ENCODE assay signal across 8 cellular contexts in genomic region chr20:5949943-5950270, GRCh38. TPM values are rescaled to one million over a fixed set of nuclear protein-coding genes. Genes with fewer than 3 reads are reported as not detected.
DNase-seq lines count a peak whose midpoint lies in the region; ATAC-seq, FAIRE-seq and TF ChIP-seq lines count a peak whose summit lies in the region.

No MANE protein-coding gene starts in this region.

- H3K4me2 ChIP-seq in OCI-LY1 (ENCODE audit: low read length) = peak overlapping the region; percentile 97

- TF ChIP-seq CTCF in OCI-LY1 (IDR thresholded peaks at IDR 0.05; ENCODE audit: low read length) = no peak
- no peak for TF ChIP-seq CTCF in sigmoid colon (IDR thresholded peaks at IDR 0.05)

- H3K79me2 ChIP-seq in OCI-LY1 (ENCODE audit: insufficient read depth, low read length) = peaks cover 34% of the 10 kb centered on the region

- no peaks in the 10 kb centered on the region for H3K27me3 ChIP-seq in OCI-LY1 (ENCODE audit: insufficient read depth, low read length)
- no peaks in the 10 kb centered on the region for H3K27me3 ChIP-seq in esophagus (ENCODE audit: control insufficient read depth in 1 of 2, insufficient read depth in 2 of 2, low read length in 2 of 2)
- no peaks in the 10 kb centered on the region for H3K27me3 ChIP-seq in sigmoid colon

- FAIRE-seq in GM18507 (lab: Jason Lieb, UNC) = no peak

- H3K36me3 ChIP-seq in OCI-LY1 (ENCODE audit: insufficient read depth, low read length) (peaks cover 65% of the 10 kb centered on the region), esophagus (ENCODE audit: control insufficient read depth in 2 of 2, insufficient read depth in 2 of 2, low read length in 1 of 2) (peaks cover 5% of the 10 kb centered on the region in 2 donors), sigmoid colon (peaks cover 0 to 43% (median 11%) of the 10 kb centered on the region in 4 donors)

- intact Hi-C loops in sigmoid colon (cut with DNase I) = loop anchor here (5.0 kb wide), 1 partner anchor 423 kb away; no protein-coding TSS in a partner anchor

- no peaks in the 10 kb centered on the region for H4K20me1 ChIP-seq in OCI-LY1 (ENCODE audit: insufficient read depth, low read length)

- peak overlapping the region; percentile 81 for H3K9ac ChIP-seq in OCI-LY1 (ENCODE audit: low read length)

- DNase-seq in GM18507 (ENCODE audit: extremely low spot score, insufficient read length, low read depth) (peak; percentile 8), sigmoid colon (no peak), NOMO-1 (lab: John Stamatoyannopoulos, UW; ENCODE audit: unreplicated experiment in 2 of 2) (no peak), NCI-H510A treated with DMSO at 0.1 percent for 48 hours (lab: John Stamatoyannopoulos, UW) (no peak)

- no peaks in the 10 kb centered on the region for H3F3A ChIP-seq in OCI-LY1 (ENCODE audit: insufficient read depth, low read length)

- TF ChIP-seq POLR2A in sigmoid colon (IDR thresholded peaks at IDR 0.05) = no peak

- no peak overlapping the region for H3K27ac ChIP-seq in OCI-LY1 (ENCODE audit: low read depth, low read length, poor library complexity, severe bottlenecking)
- H3K27ac ChIP-seq in esophagus (ENCODE audit: low read depth in 2 of 2, low read length in 1 of 2) = peak overlapping the region; percentile 14 to 49
- H3K27ac ChIP-seq in sigmoid colon = peak overlapping the region; percentile 73 to 85 (median 80)

- peaks cover 30% of the 10 kb centered on the region for H3K4me1 ChIP-seq in OCI-LY1 (ENCODE audit: insufficient read depth, low read length, severe bottlenecking)
- no peaks in the 10 kb centered on the region for H3K4me1 ChIP-seq in esophagus (ENCODE audit: control insufficient read depth in 2 of 2, insufficient read depth in 2 of 2, low read length in 1 of 2)
- peaks cover 0 to 25% (median 20%) of the 10 kb centered on the region in 4 donors for H3K4me1 ChIP-seq in sigmoid colon

- TF ChIP-seq EP300 in sigmoid colon (IDR thresholded peaks at IDR 0.05) = no peak

- H3K9me2 ChIP-seq in OCI-LY1 (ENCODE audit: low read depth, low read length) = no peaks in the 10 kb centered on the region

- peak overlapping the region; percentile 93 for H3K4me3 ChIP-seq in OCI-LY1 (ENCODE audit: low read depth, low read length, poor library complexity, severe bottlenecking)
- peak overlapping the region; percentile 80 to 98 for H3K4me3 ChIP-seq in esophagus (ENCODE audit: low read depth in 1 of 2, low read length in 2 of 2)
- peak overlapping the region; percentile 49 to 77 (median 60) for H3K4me3 ChIP-seq in sigmoid colon

- H2AFZ ChIP-seq in OCI-LY1 (ENCODE audit: low read length) = no peak overlapping the region

- ATAC-seq in HG02588 (IDR thresholded peaks at IDR 0.05; ENCODE audit: unreplicated experiment) (no peak), HG02642 (IDR thresholded peaks at IDR 0.05; ENCODE audit: poor library complexity, unreplicated experiment) (no peak)

- WGBS in esophagus, 2 donors = 0 to 1% methylated on average over 11 of the region's 11 CpGs
- 0 to 1% methylated on average over 11 of the region's 11 CpGs for WGBS in sigmoid colon, 2 donors

- H3K9me3 ChIP-seq in OCI-LY1 (ENCODE audit: low read length) (no peaks in the 10 kb centered on the region), esophagus (ENCODE audit: control insufficient read depth in 2 of 2, insufficient read depth in 1 of 2, low read depth in 1 of 2, low read length in 1 of 2) (no peaks in the 10 kb centered on the region), sigmoid colon (no peaks in the 10 kb centered on the region)

RNA-seq across cellular contexts. Expression of gene TRMT6, which starts 0.4 kb away (rescaled TPM):
- polyA plus RNA-seq in esophagus (10 to 100 TPM in 1 of 2 donors, 1 to 10 TPM in 1; 6.6 to 10.7 TPM), sigmoid colon (10 to 100 TPM in 1 of 3 donors, 1 to 10 TPM in 2; 6.0 to 11.6 (median 7.8) TPM)
- 10 to 100 TPM in 1 of 4 donors, 1 to 10 TPM in 3; 6.1 to 12.7 (median 8.4) TPM for total RNA-seq in sigmoid colon

RNA-seq across cellular contexts. Expression of gene MCM8, which starts 0.5 kb away (rescaled TPM):
- polyA plus RNA-seq in esophagus = 1 to 10 TPM; 2.5 to 2.9 TPM
- total RNA-seq in sigmoid colon = 1 to 10 TPM; 4.6 to 8.0 (median 6.4) TPM
- 1 to 10 TPM; 1.8 to 5.6 (median 2.5) TPM for polyA plus RNA-seq in sigmoid colon

RNA-seq across cellular contexts. Expression of gene CHGB, which starts 38.6 kb away (rescaled TPM):
- under 1 TPM; 0.08 TPM for polyA plus RNA-seq in esophagus
- 1 to 10 TPM; 1.4 to 5.7 (median 3.6) TPM for total RNA-seq in sigmoid colon
- polyA plus RNA-seq in sigmoid colon = 1 to 10 TPM; 1.2 to 4.2 (median 1.8) TPM

RNA-seq across cellular contexts. Expression of gene CRLS1, which starts 56.0 kb away (rescaled TPM):
- 10 to 100 TPM; 22.4 to 30.4 TPM for polyA plus RNA-seq in esophagus
- 10 to 100 TPM; 26.3 to 42.1 (median 36.2) TPM for total RNA-seq in sigmoid colon
- polyA plus RNA-seq in sigmoid colon = 10 to 100 TPM; 39.6 to 57.8 (median 43.9) TPM
